1 cellular context compared by ENCODE assay signal in the genomic region with DNA sequence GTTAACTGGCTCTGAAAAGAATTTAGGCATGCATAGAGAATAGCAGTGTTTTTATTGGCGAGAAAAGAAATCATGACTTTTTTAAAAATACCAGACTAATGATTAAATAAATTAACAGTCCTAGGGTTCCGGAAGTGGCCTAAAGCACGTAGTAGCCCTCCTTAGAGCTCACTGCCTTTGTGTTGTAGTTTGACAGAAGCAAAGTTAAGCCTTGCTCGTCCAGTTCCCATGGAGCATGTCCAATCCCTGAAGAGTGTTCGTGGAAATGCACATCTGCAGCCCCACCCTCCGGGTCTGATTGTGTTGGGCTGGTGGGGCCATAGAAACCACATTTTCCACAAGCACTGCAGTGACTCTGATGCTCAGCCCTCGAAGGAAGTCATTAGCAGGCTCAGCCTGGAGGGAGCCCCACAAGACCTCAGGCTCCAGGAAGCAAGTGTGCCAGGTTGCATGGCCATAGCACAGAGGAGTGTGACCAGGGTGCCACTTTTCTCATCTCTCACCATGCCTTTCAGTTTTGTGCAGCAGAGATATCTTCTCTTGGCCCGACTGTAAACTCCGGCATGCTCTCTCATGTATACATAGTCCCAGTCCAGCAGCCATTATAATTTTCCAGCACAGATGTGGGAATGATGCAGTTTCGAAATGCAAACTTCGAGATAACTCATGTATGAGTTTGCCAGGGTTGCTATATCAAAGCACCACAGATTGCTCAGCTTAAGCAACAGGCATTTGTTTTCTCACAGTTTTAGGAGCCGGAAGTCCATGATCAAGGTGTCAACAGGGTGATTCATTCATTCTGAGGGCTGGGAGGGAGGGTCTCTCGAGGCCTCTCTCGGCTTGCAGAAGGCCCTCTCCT.
A peak's percentile ranks its signal among the peaks of the same experiment; 100 is the strongest.
TF ChIP-seq lines count a peak whose summit lies in the region.

No MANE protein-coding gene starts in this region.

TF ChIP-seq in HepG2, 621 proteins besides CTCF, POLR2A, EP300 and RAD21 (continued from another document and continues in another):
- TF ChIP-seq, protein P1, sequence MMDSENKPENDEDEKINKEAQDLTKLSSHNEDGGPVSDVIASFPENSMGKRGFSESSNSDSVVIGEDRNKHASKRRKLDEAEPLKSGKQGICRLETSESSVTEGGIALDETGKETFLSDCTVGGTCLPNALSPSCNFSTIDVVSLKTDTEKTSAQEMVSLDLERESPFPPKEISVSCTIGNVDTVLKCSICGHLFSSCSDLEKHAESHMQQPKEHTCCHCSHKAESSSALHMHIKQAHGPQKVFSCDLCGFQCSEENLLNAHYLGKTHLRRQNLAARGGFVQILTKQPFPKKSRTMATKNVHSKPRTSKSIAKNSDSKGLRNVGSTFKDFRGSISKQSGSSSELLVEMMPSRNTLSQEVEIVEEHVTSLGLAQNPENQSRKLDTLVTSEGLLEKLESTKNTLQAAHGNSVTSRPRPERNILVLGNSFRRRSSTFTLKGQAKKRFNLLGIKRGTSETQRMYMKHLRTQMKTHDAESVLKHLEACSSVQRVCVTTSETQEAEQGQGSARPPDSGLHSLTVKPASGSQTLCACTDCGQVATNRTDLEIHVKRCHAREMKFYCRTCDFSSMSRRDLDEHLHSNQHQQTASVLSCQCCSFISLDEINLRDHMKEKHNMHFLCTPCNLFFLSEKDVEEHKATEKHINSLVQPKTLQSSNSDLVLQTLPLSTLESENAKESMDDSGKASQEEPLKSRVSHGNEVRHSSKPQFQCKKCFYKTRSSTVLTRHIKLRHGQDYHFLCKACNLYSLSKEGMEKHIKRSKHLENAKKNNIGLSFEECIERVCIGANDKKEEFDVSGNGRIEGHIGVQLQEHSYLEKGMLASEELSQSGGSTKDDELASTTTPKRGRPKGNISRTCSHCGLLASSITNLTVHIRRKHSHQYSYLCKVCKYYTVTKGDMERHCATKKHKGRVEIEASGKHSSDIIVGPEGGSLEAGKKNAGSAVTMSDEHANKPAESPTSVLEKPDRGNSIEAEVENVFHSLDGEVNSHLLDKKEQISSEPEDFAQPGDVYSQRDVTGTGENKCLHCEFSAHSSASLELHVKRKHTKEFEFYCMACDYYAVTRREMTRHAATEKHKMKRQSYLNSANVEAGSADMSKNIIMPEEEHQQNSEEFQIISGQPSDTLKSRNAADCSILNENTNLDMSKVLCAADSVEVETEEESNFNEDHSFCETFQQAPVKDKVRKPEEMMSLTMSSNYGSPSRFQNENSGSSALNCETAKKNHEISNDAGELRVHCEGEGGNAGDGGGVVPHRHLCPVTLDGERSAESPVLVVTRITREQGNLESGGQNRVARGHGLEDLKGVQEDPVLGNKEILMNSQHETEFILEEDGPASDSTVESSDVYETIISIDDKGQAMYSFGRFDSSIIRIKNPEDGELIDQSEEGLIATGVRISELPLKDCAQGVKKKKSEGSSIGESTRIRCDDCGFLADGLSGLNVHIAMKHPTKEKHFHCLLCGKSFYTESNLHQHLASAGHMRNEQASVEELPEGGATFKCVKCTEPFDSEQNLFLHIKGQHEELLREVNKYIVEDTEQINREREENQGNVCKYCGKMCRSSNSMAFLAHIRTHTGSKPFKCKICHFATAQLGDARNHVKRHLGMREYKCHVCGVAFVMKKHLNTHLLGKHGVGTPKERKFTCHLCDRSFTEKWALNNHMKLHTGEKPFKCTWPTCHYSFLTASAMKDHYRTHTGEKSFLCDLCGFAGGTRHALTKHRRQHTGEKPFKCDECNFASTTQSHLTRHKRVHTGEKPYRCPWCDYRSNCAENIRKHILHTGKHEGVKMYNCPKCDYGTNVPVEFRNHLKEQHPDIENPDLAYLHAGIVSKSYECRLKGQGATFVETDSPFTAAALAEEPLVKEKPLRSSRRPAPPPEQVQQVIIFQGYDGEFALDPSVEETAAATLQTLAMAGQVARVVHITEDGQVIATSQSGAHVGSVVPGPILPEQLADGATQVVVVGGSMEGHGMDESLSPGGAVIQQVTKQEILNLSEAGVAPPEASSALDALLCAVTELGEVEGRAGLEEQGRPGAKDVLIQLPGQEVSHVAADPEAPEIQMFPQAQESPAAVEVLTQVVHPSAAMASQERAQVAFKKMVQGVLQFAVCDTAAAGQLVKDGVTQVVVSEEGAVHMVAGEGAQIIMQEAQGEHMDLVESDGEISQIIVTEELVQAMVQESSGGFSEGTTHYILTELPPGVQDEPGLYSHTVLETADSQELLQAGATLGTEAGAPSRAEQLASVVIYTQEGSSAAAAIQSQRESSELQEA (CRISPR knock-in tag; IDR thresholded peaks at IDR 0.05; ENCODE audit: not compliant biosample characterization) = no peak
- TF ChIP-seq EZH2 (conservative IDR thresholded peaks at IDR 0.05; ENCODE audit: low read depth, low read length) (no peak), SIX4 (CRISPR knock-in tag; IDR thresholded peaks at IDR 0.05) (no peak), MYNN (CRISPR knock-in tag; IDR thresholded peaks at IDR 0.05; ENCODE audit: low read depth) (no peak), MTF2 (CRISPR knock-in tag; IDR thresholded peaks at IDR 0.05; ENCODE audit: borderline replicate concordance) (no peak), POLR2AphosphoS5 (IDR thresholded peaks at IDR 0.05; ENCODE audit: low read depth, low read length) (no peak), BCL6 (CRISPR knock-in tag; IDR thresholded peaks at IDR 0.05) (peak; percentile 36; the same call in 1 of the 2 replicates), TGIF2 (CRISPR knock-in tag; IDR thresholded peaks at IDR 0.05) (0 out of 2 replicates have a peak, but pooled peaks have one; percentile 45), HDAC6 (IDR thresholded peaks at IDR 0.05; ENCODE audit: low read depth, low read length) (no peak), ZZZ3 (CRISPR knock-in tag; IDR thresholded peaks at IDR 0.05; ENCODE audit: borderline replicate concordance) (no peak), FOXA1 (IDR thresholded peaks at IDR 0.05) (no peak), FOXA1 (CRISPR knock-in tag; IDR thresholded peaks at IDR 0.05) (peak; percentile 66), SAP130 (CRISPR knock-in tag; IDR thresholded peaks at IDR 0.05; ENCODE audit: low read depth) (no peak; the same call in 1 of the 2 replicates), DPF2 (CRISPR knock-in tag; IDR thresholded peaks at IDR 0.05; ENCODE audit: borderline replicate concordance, low read depth) (no peak), ZNF282 (IDR thresholded peaks at IDR 0.05; ENCODE audit: partially characterized antibody) (no peak), HHEX (CRISPR knock-in tag; IDR thresholded peaks at IDR 0.05) (peak; percentile 77), ZNF788 (CRISPR knock-in tag; IDR thresholded peaks at IDR 0.05; ENCODE audit: borderline replicate concordance) (no peak), ZNF530 (CRISPR knock-in tag; IDR thresholded peaks at IDR 0.05; ENCODE audit: low read depth) (no peak), FOXK1 (CRISPR knock-in tag; IDR thresholded peaks at IDR 0.05; ENCODE audit: borderline replicate concordance, low read depth) (peak; percentile 55; the same call in 1 of the 2 replicates), TMF1 (CRISPR knock-in tag; IDR thresholded peaks at IDR 0.05; ENCODE audit: low read depth) (no peak), ETV5 (CRISPR knock-in tag; IDR thresholded peaks at IDR 0.05; ENCODE audit: borderline replicate concordance) (peak; percentile 78; the same call in 1 of the 2 replicates), PHF20 (CRISPR knock-in tag; IDR thresholded peaks at IDR 0.05) (no peak), SALL2 (CRISPR knock-in tag; IDR thresholded peaks at IDR 0.05) (no peak), AKAP8 (CRISPR knock-in tag; IDR thresholded peaks at IDR 0.05) (no peak), PHB2 (IDR thresholded peaks at IDR 0.05; ENCODE audit: partially characterized antibody) (no peak), ZNF577 (CRISPR knock-in tag; IDR thresholded peaks at IDR 0.05; ENCODE audit: borderline replicate concordance, low read depth) (no peak), ZC3H4 (CRISPR knock-in tag; IDR thresholded peaks at IDR 0.05; ENCODE audit: borderline replicate concordance) (no peak), ZNF441 (CRISPR knock-in tag; IDR thresholded peaks at IDR 0.05; ENCODE audit: borderline replicate concordance) (no peak), FOXM1 (CRISPR knock-in tag; IDR thresholded peaks at IDR 0.05) (no peak), ZNF12 (CRISPR knock-in tag; IDR thresholded peaks at IDR 0.05) (peak; percentile 73; the same call in 1 of the 2 replicates), ATM (IDR thresholded peaks at IDR 0.05; ENCODE audit: borderline replicate concordance) (no peak), TEAD2 (CRISPR knock-in tag; IDR thresholded peaks at IDR 0.05) (no peak), ZBTB1 (CRISPR knock-in tag; IDR thresholded peaks at IDR 0.05; ENCODE audit: borderline replicate concordance) (no peak), ZFP37 (CRISPR knock-in tag; IDR thresholded peaks at IDR 0.05; ENCODE audit: borderline replicate concordance) (no peak), NFE2 (CRISPR knock-in tag; IDR thresholded peaks at IDR 0.05) (no peak), NR2F2 (IDR thresholded peaks at IDR 0.05; ENCODE audit: borderline replicate concordance, low read depth) (no peak), CBX1 (IDR thresholded peaks at IDR 0.05; ENCODE audit: low read depth) (no peak), ZBTB7A (CRISPR knock-in tag; IDR thresholded peaks at IDR 0.05) (no peak), ZBTB42 (CRISPR knock-in tag; IDR thresholded peaks at IDR 0.05) (no peak), ZFP36 (IDR thresholded peaks at IDR 0.05; ENCODE audit: borderline replicate concordance, low read depth, low read length, partially characterized antibody) (no peak), POLR2G (IDR thresholded peaks at IDR 0.05; ENCODE audit: low read depth, low read length) (no peak), ZNF782 (CRISPR knock-in tag; IDR thresholded peaks at IDR 0.05; ENCODE audit: borderline replicate concordance) (no peak)
- TF ChIP-seq, protein P2, sequence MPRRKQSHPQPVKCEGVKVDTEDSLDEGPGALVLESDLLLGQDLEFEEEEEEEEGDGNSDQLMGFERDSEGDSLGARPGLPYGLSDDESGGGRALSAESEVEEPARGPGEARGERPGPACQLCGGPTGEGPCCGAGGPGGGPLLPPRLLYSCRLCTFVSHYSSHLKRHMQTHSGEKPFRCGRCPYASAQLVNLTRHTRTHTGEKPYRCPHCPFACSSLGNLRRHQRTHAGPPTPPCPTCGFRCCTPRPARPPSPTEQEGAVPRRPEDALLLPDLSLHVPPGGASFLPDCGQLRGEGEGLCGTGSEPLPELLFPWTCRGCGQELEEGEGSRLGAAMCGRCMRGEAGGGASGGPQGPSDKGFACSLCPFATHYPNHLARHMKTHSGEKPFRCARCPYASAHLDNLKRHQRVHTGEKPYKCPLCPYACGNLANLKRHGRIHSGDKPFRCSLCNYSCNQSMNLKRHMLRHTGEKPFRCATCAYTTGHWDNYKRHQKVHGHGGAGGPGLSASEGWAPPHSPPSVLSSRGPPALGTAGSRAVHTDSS (CRISPR knock-in tag; conservative IDR thresholded peaks at IDR 0.05) = no peak
- TF ChIP-seq, protein P3, sequence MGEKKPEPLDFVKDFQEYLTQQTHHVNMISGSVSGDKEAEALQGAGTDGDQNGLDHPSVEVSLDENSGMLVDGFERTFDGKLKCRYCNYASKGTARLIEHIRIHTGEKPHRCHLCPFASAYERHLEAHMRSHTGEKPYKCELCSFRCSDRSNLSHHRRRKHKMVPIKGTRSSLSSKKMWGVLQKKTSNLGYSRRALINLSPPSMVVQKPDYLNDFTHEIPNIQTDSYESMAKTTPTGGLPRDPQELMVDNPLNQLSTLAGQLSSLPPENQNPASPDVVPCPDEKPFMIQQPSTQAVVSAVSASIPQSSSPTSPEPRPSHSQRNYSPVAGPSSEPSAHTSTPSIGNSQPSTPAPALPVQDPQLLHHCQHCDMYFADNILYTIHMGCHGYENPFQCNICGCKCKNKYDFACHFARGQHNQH (CRISPR knock-in tag; IDR thresholded peaks at IDR 0.05) = no peak
- TF ChIP-seq, protein P4, sequence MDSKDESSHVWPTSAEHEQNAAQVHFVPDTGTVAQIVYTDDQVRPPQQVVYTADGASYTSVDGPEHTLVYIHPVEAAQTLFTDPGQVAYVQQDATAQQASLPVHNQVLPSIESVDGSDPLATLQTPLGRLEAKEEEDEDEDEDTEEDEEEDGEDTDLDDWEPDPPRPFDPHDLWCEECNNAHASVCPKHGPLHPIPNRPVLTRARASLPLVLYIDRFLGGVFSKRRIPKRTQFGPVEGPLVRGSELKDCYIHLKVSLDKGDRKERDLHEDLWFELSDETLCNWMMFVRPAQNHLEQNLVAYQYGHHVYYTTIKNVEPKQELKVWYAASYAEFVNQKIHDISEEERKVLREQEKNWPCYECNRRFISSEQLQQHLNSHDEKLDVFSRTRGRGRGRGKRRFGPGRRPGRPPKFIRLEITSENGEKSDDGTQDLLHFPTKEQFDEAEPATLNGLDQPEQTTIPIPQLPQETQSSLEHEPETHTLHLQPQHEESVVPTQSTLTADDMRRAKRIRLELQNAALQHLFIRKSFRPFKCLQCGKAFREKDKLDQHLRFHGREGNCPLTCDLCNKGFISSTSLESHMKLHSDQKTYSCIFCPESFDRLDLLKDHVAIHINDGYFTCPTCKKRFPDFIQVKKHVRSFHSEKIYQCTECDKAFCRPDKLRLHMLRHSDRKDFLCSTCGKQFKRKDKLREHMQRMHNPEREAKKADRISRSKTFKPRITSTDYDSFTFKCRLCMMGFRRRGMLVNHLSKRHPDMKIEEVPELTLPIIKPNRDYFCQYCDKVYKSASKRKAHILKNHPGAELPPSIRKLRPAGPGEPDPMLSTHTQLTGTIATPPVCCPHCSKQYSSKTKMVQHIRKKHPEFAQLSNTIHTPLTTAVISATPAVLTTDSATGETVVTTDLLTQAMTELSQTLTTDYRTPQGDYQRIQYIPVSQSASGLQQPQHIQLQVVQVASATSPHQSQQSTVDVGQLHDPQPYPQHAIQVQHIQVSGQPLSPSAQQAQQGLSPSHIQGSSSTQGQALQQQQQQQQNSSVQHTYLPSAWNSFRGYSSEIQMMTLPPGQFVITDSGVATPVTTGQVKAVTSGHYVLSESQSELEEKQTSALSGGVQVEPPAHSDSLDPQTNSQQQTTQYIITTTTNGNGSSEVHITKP (CRISPR knock-in tag; IDR thresholded peaks at IDR 0.05; ENCODE audit: low read depth) = no peak
- TF ChIP-seq, protein P5, sequence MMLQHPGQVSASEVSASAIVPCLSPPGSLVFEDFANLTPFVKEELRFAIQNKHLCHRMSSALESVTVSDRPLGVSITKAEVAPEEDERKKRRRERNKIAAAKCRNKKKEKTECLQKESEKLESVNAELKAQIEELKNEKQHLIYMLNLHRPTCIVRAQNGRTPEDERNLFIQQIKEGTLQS (CRISPR knock-in tag; IDR thresholded peaks at IDR 0.05) = 0 out of 2 replicates have a peak, but pooled peaks have one; percentile 15
- TF ChIP-seq, protein P6, sequence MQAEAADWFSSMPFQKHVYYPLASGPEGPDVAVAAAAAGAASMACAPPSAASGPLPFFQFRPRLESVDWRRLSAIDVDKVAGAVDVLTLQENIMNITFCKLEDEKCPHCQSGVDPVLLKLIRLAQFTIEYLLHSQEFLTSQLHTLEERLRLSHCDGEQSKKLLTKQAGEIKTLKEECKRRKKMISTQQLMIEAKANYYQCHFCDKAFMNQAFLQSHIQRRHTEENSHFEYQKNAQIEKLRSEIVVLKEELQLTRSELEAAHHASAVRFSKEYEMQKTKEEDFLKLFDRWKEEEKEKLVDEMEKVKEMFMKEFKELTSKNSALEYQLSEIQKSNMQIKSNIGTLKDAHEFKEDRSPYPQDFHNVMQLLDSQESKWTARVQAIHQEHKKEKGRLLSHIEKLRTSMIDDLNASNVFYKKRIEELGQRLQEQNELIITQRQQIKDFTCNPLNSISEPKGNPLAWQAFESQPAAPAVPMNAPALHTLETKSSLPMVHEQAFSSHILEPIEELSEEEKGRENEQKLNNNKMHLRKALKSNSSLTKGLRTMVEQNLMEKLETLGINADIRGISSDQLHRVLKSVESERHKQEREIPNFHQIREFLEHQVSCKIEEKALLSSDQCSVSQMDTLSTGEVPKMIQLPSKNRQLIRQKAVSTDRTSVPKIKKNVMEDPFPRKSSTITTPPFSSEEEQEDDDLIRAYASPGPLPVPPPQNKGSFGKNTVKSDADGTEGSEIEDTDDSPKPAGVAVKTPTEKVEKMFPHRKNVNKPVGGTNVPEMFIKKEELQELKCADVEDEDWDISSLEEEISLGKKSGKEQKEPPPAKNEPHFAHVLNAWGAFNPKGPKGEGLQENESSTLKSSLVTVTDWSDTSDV (CRISPR knock-in tag; IDR thresholded peaks at IDR 0.05) = peak; percentile 43; the same call in 1 of the 2 replicates
